In genomic region chr7:157540020-157540419, GRCh38 we compare ENCODE assay signal across 20 cellular contexts.
"Had no signal": no experiment of that assay in that cellular context is flagged by ENCODE, and none has a peak within 500 bp of the region (broad histone marks: within the 10 kb centered on the region; RNA-seq: fewer than 3 reads in every experiment).

No MANE protein-coding gene starts in this region.

- ATAC-seq: activated CD4-positive, alpha-beta T cell treated with anti-CD3 and anti-CD28 coated beads for 36 hours; activated T-helper 17 cell treated with anti-CD3 and anti-CD28 coated beads, Interleukin-2, amount 50 U/mL, for 72 hours; foreskin keratinocyte; pancreas; stimulated activated naive CD8-positive, alpha-beta T cell treated with anti-CD3 and anti-CD28 coated beads, Interleukin-15, Interleukin-2, amounts not matched to agents 100 U/mL and 50 U/mL, for 24 hours had no signal

- H3K27me3 ChIP-seq: colonic mucosa, foreskin keratinocyte, pancreas, tibial nerve, uterus had no signal

- H3K36me3 ChIP-seq: colonic mucosa, pancreas, uterus had no signal

- H3K4me1 ChIP-seq: colonic mucosa, foreskin keratinocyte, pancreas, tibial nerve, uterus had no signal

- DNase-seq: activated CD4-positive, alpha-beta T cell treated with anti-CD3 and anti-CD28 coated beads for 36 hours; activated CD4-positive, alpha-beta T cell treated with anti-CD3 and anti-CD28 coated beads, Interleukin-2, amount 50 U/mL, for 48 hours; activated naive CD4-positive, alpha-beta T cell treated with anti-CD3 and anti-CD28 coated beads for 36 hours; activated T-cell treated with anti-CD3 and anti-CD28 coated beads, Interleukin-2, amount 50 U/mL, for 1 hour; central memory CD4-positive, alpha-beta T cell; colonic mucosa; foreskin keratinocyte; kidney glomerular epithelial cell; nephron progenitor cell; SK-N-SH; stimulated activated CD4-positive, alpha-beta T cell treated with anti-CD3 and anti-CD28 coated beads, Interleukin-2, amount 100 ng/mL, for 24 hours; stimulated activated naive CD8-positive, alpha-beta T cell treated with anti-CD3 and anti-CD28 coated beads, Interleukin-15, Interleukin-2, amounts not matched to agents 100 U/mL and 50 U/mL, for 24 hours; substantia nigra; uterus had no signal

- H3K4me3 Mint-ChIP-seq: activated CD4-positive, alpha-beta T cell treated with anti-CD3 and anti-CD28 coated beads for 36 hours; activated naive CD4-positive, alpha-beta T cell treated with anti-CD3 and anti-CD28 coated beads for 36 hours; activated T-helper 17 cell treated with anti-CD3 and anti-CD28 coated beads, Interleukin-2, amount 50 U/mL, for 72 hours; brain; nephron progenitor cell; T-helper 2 cell treated with Interferon-gamma antibody and Interleukin-4, amounts not matched to agents 5 μg/mL and 100 μg/mL, for 36 hours had no signal

- H3K27ac Mint-ChIP-seq: activated CD4-positive, alpha-beta T cell treated with anti-CD3 and anti-CD28 coated beads for 36 hours; activated naive CD4-positive, alpha-beta T cell treated with anti-CD3 and anti-CD28 coated beads for 36 hours; activated T-helper 17 cell treated with anti-CD3 and anti-CD28 coated beads, Interleukin-2, amount 50 U/mL, for 72 hours; nephron progenitor cell; T-helper 2 cell treated with Interferon-gamma antibody and Interleukin-4, amounts not matched to agents 5 μg/mL and 100 μg/mL, for 36 hours had no signal

- H3K4me3 ChIP-seq: colonic mucosa, lung, pancreas, tibial nerve, uterus had no signal

- H3K27me3 Mint-ChIP-seq: activated CD4-positive, alpha-beta T cell treated with anti-CD3 and anti-CD28 coated beads for 36 hours; activated T-helper 17 cell treated with anti-CD3 and anti-CD28 coated beads, Interleukin-2, amount 50 U/mL, for 72 hours had no signal

- H3K4me1 Mint-ChIP-seq: activated CD4-positive, alpha-beta T cell treated with anti-CD3 and anti-CD28 coated beads for 36 hours had no signal

- H3K9me3 Mint-ChIP-seq: activated naive CD4-positive, alpha-beta T cell treated with anti-CD3 and anti-CD28 coated beads for 36 hours; nephron progenitor cell; T-helper 2 cell treated with Interferon-gamma antibody and Interleukin-4, amounts not matched to agents 5 μg/mL and 100 μg/mL, for 36 hours had no signal

- H3K9me3 ChIP-seq: colonic mucosa, pancreas, SK-N-SH, uterus had no signal

- H3K27ac ChIP-seq: colonic mucosa, foreskin keratinocyte, pancreas, tibial nerve, uterus had no signal
